Comparison of ENCODE assay signal across 23 cellular contexts in genomic region chr13:77523834-77524728, GRCh38. TPM values are rescaled to one million over a fixed set of nuclear protein-coding genes. Genes with fewer than 3 reads are reported as not detected.
DNase-seq lines count a peak whose midpoint lies in the region; ATAC-seq, FAIRE-seq and TF ChIP-seq lines count a peak whose summit lies in the region.
"Had no signal": no experiment of that assay in that cellular context is flagged by ENCODE, and none has a peak within 500 bp of the region (broad histone marks: within the 10 kb centered on the region; RNA-seq: fewer than 3 reads in every experiment).

No MANE protein-coding gene starts in this region.

- TF ChIP-seq CTCF in A549 (IDR thresholded peaks at IDR 0.05) = no peak
- no peak for TF ChIP-seq CTCF in esophagus squamous epithelium (IDR thresholded peaks at IDR 0.05)
- no peak for TF ChIP-seq CTCF in colonic mucosa (IDR thresholded peaks at IDR 0.05)

- H3K4me3 ChIP-seq in A549 = no peak overlapping the region
- no peak overlapping the region for H3K4me3 ChIP-seq in esophagus squamous epithelium
- no peak overlapping the region for H3K4me3 ChIP-seq in colonic mucosa
- H3K4me3 ChIP-seq: coronary artery, HAP-1, right atrium auricular region had no signal

- TF ChIP-seq RAD21 in A549 (conservative IDR thresholded peaks at IDR 0.05 in 1 of 2, IDR thresholded peaks at IDR 0.05 in 1 of 2) = no peak

- 78% methylated on average over 3 of the region's 3 CpGs for WGBS in A549 (ENCODE audit: missing lambda C conversion rate)
- whole genome bisulfite sequencing in esophagus squamous epithelium, 2 donors = 86 to 91% methylated on average over 3 of the region's 3 CpGs

- no peak for DNase-seq in A549 (ENCODE audit: low read depth in 1 of 2, low spot score in 1 of 2)
- peak; percentile 45 for DNase-seq in NCI-H2171 treated with DMSO at 0.1 percent for 48 hours (lab: John Stamatoyannopoulos, UW)
- DNase-seq in esophagus squamous epithelium (lab: John Stamatoyannopoulos, UW) = no peak
- no peak for DNase-seq in AG08395 (ENCODE audit: low spot score)
- no peak for DNase-seq in NCI-H446 (lab: John Stamatoyannopoulos, UW)
- DNase-seq in foreskin melanocyte = no peak
- DNase-seq in colonic mucosa = no peak
- DNase-seq: activated naive CD8-positive, alpha-beta T cell treated with anti-CD3 and anti-CD28 coated beads, Interleukin-2, amount 10 ng/mL, durations not matched to agents 7 days and 5 days; DMS 273 treated with DMSO at 0.1 percent for 48 hours; foreskin keratinocyte; NCI-H1105 treated with DMSO at 0.1 percent for 48 hours; NCI-H2081 treated with DMSO at 0.1 percent for 48 hours; NCI-H524 treated with DMSO at 0.1 percent for 48 hours had no signal

- H3K27ac ChIP-seq in A549 (peak overlapping the region; percentile 38 to 39; a peak in 2 of 6 replicates), esophagus squamous epithelium (peak overlapping the region; percentile 76 to 90 (median 84)), colonic mucosa (no peak overlapping the region)
- H3K27ac ChIP-seq: C4-2B, coronary artery, foreskin keratinocyte, right atrium auricular region had no signal

- peaks cover 24% of the 10 kb centered on the region for H3K4me1 ChIP-seq in A549
- peaks cover 0 to 66% (median 7%) of the 10 kb centered on the region in 3 donors for H3K4me1 ChIP-seq in esophagus squamous epithelium
- no peaks in the 10 kb centered on the region for H3K4me1 ChIP-seq in colonic mucosa
- H3K4me1 ChIP-seq: HAP-1, right atrium auricular region had no signal

- TF ChIP-seq POLR2A in A549 (IDR thresholded peaks at IDR 0.05; ENCODE audit: low read length) (no peak), esophagus squamous epithelium (IDR thresholded peaks at IDR 0.05) (no peak)

- no peak overlapping the region for H3K9ac ChIP-seq in colonic mucosa (ENCODE audit: low read depth in 2 of 2, low read length in 2 of 2)

- no peak for TF ChIP-seq EP300 in A549 (IDR thresholded peaks at IDR 0.05)

- intact Hi-C loops in esophagus squamous epithelium (cut with DNase I) = no loop called here
- intact Hi-C loops in colonic mucosa (cut with DNase I) = no loop called here

- no peak overlapping the region for H3K4me2 ChIP-seq in A549

- CTCF ChIA-PET in A549 (lab: Yijun Ruan, JAX) = interaction anchor here (1.5 kb wide), 1 partner anchor 18 kb away, joined by 3 read pairs; no protein-coding TSS in a partner anchor

- H3K9me3 ChIP-seq in A549 = no peaks in the 10 kb centered on the region
- no peaks in the 10 kb centered on the region for H3K9me3 ChIP-seq in esophagus squamous epithelium
- H3K9me3 ChIP-seq in colonic mucosa = no peaks in the 10 kb centered on the region
- H3K9me3 ChIP-seq: HAP-1, right atrium auricular region had no signal

- H3K27me3 ChIP-seq in esophagus squamous epithelium = no peaks in the 10 kb centered on the region
- no peaks in the 10 kb centered on the region for H3K27me3 ChIP-seq in colonic mucosa
- H3K27me3 ChIP-seq: foreskin keratinocyte, right atrium auricular region had no signal

- POLR2A ChIA-PET in A549 (lab: Yijun Ruan, JAX) = no interaction called here

- H3K36me3 ChIP-seq in esophagus squamous epithelium (no peaks in the 10 kb centered on the region), colonic mucosa (no peaks in the 10 kb centered on the region)
- H3K36me3 ChIP-seq: HAP-1, right atrium auricular region had no signal

- FAIRE-seq in A549 (lab: Jason Lieb, UNC) = no peak
- FAIRE-seq: G401.6 had no signal

- ATAC-seq in A549 = no peak
- ATAC-seq in GM21381 (IDR thresholded peaks at IDR 0.05; ENCODE audit: unreplicated experiment) = peak; percentile 55
- ATAC-seq: foreskin keratinocyte, Right ventricle myocardium inferior had no signal

TF ChIP-seq in A549, 52 proteins besides CTCF, POLR2A, EP300 and RAD21:
- TF ChIP-seq HMGXB4 (CRISPR knock-in tag; IDR thresholded peaks at IDR 0.05; ENCODE audit: borderline replicate concordance) = no peak
- no peak for TF ChIP-seq GATA3 (IDR thresholded peaks at IDR 0.05; ENCODE audit: borderline replicate concordance)
- TF ChIP-seq RNF2 (IDR thresholded peaks at IDR 0.05; ENCODE audit: borderline replicate concordance, low read depth) = no peak
- TF ChIP-seq CBX8 (IDR thresholded peaks at IDR 0.05) = no peak
- no peak for TF ChIP-seq HEYL (CRISPR knock-in tag; IDR thresholded peaks at IDR 0.05)
- TF ChIP-seq NR3C1 (IDR thresholded peaks at IDR 0.05) = no peak
- TF ChIP-seq RCOR1 (IDR thresholded peaks at IDR 0.05; ENCODE audit: low read depth, low read length) = no peak
- TF ChIP-seq ATOH8 (CRISPR knock-in tag; IDR thresholded peaks at IDR 0.05; ENCODE audit: low read depth) = no peak

RNA-seq across cellular contexts. Expression of gene SCEL, which starts 11.4 kb away (rescaled TPM):
- 1.0 and 1.4 TPM in 2 replicates for polyA plus RNA-seq in A549 (2011; rRNA removed)
- polyA plus RNA-seq in A549 (2012; cell fraction: cytosol; rRNA removed) = 0.06 and 0.13 TPM in 2 replicates
- 0.07 and 0.11 TPM in 2 replicates for polyA plus RNA-seq in A549 (2012; cell fraction: nucleus; rRNA removed)
- polyA plus RNA-seq in A549 (2017; fragmentation: RNase III; extraction: RNeasy Plus Mini Kit Qiagen cat#74134 plus additional on column Dnase treatment) = 0.06 to 0.17 TPM (median 0.17 TPM) in 3 replicates
- 0.24 and 0.58 TPM in 2 replicates for polyA minus RNA-seq in A549 (2011; rRNA and poly(A)+ RNA removed)
- total RNA-seq in esophagus squamous epithelium = 100 to 1,000 TPM; 255 to 453 (median 376) TPM
- 1 to 10 TPM; 2.2 to 2.3 TPM for total RNA-seq in colonic mucosa
- total RNA-seq: activated CD8-positive, alpha-beta memory T cell treated with anti-CD3 and anti-CD28 coated beads for 36 hours; activated naive CD8-positive, alpha-beta T cell treated with anti-CD3 and anti-CD28 coated beads, Interleukin-2, amount 10 ng/mL, durations not matched to agents 7 days and 5 days; activated T-helper 1 cell treated with anti-CD3 and anti-CD28 coated beads, Interleukin-12 subunit alpha, Interleukin-12 subunit beta, Interleukin-2, Interleukin-4 antibody, amounts not matched to agents 30 ng/mL and 10 ng/mL and 1 ng/mL, durations not matched to agents 14 hours and 24 hours and 36 hours; myocyte; Right ventricle myocardium inferior had no signal

Comparison
In these comparisons a context has a peak if more than half of its experiments do, and no peak if none do; other contexts are left out.
1. RNA of gene SCEL, which starts 11.4 kb away (total RNA-seq): 255 to 453 TPM in esophagus squamous epithelium; 2.2 to 2.3 TPM in colonic mucosa; every median in the first group is over 10 times any median in the second.